ENCODE assay signal across 8 cellular contexts in genomic region chr4:184267673-184268573, GRCh38. TPM values are rescaled to one million over a fixed set of nuclear protein-coding genes. Genes with fewer than 3 reads are reported as not detected.
DNase-seq lines count a peak whose midpoint lies in the region; ATAC-seq and TF ChIP-seq lines count a peak whose summit lies in the region.

No MANE protein-coding gene starts in this region.

- H3K27me3 Mint-ChIP-seq in neural progenitor cell (ENCODE audit: insufficient read depth, low read depth): peaks cover 2% of the 10 kb centered on the region

- H3F3A ChIP-seq in neural progenitor cell (ENCODE audit: low read depth): peaks cover 6% of the 10 kb centered on the region

- H3K4me3 ChIP-seq in AG10803 (ENCODE audit: low read length) (peak overlapping the region; percentile 33), neural progenitor cell (no peak overlapping the region)

- H3K4me3 Mint-ChIP-seq in neural progenitor cell: no peak overlapping the region

- POLR2A ChIA-PET in RWPE1 (lab: Yijun Ruan, JAX; ENCODE audit: low non-redundant PET): no interaction called here

- TF ChIP-seq CTCF in AG10803 (conservative IDR thresholded peaks at IDR 0.05; ENCODE audit: low read length) (no peak), RWPE1 (conservative IDR thresholded peaks at IDR 0.05; ENCODE audit: low read depth) (no peak), neural progenitor cell (IDR thresholded peaks at IDR 0.05) (no peak)

- ATAC-seq in HG03354 (IDR thresholded peaks at IDR 0.05; ENCODE audit: poor library complexity, severe bottlenecking, unreplicated experiment) (peak; percentile 88), Right ventricle myocardium superior (ENCODE audit: poor library complexity) (peak; percentile 65)

- CTCF ChIA-PET in RWPE1 (lab: Yijun Ruan, JAX): interaction anchor here (0.7 kb wide), 1 partner anchor 16 kb away, joined by 3 read pairs; no protein-coding TSS in a partner anchor

- no peaks in the 10 kb centered on the region for H3K9me3 Mint-ChIP-seq in neural progenitor cell

- no peaks in the 10 kb centered on the region for H3K27me3 ChIP-seq in neural progenitor cell

- H3K27ac ChIP-seq in RWPE1 (peak overlapping the region; percentile 70), neural progenitor cell (no peak overlapping the region)

- H4K20me1 ChIP-seq in neural progenitor cell (ENCODE audit: low read depth): no peaks in the 10 kb centered on the region

- intact Hi-C loops in Right ventricle myocardium superior (cut with DNase I): loop anchor here (10.0 kb wide), 1 partner anchor 377 kb away; the partner anchor contains the start of genes CASP3 and PRIMPOL

- no peaks in the 10 kb centered on the region for H3K36me3 Mint-ChIP-seq in neural progenitor cell

- no peak overlapping the region for H2AFZ ChIP-seq in neural progenitor cell (replicated peaks)

- peaks cover 8% of the 10 kb centered on the region for H3K4me1 ChIP-seq in neural progenitor cell

- H3K4me1 Mint-ChIP-seq in neural progenitor cell: peaks cover 33% of the 10 kb centered on the region

- peak; percentile 96 for DNase-seq in AG10803 (ENCODE audit: low read depth)
- DNase-seq in GM19238 (ENCODE audit: insufficient read length, low spot score): peak; percentile 65
- peak; percentile 57 for DNase-seq in RWPE1 (ENCODE audit: low spot score)
- DNase-seq in activated gamma-delta T cell treated with anti-CD3 and anti-CD28 coated beads, Interleukin-2, amount 50 U/mL, for 16 hours (ENCODE audit: low read depth): peak; percentile 56
- DNase-seq in Right ventricle myocardium superior: peak; percentile 53
- DNase-seq in stimulated activated CD4-positive, alpha-beta T cell treated with anti-CD3 and anti-CD28 coated beads, Interleukin-12 subunit alpha, Interleukin-12 subunit beta, amount 100 ng/mL, for 48 hours (ENCODE audit: low read depth in 2 of 3, low spot score in 1 of 3): peak; percentile 71 to 82 (median 74)
- DNase-seq in neural progenitor cell (ENCODE audit: low spot score): no peak

- no peaks in the 10 kb centered on the region for H3K36me3 ChIP-seq in neural progenitor cell

- no peak overlapping the region for H3K27ac Mint-ChIP-seq in neural progenitor cell

- H3K9ac ChIP-seq in neural progenitor cell: no peak overlapping the region

- no peak overlapping the region for H3K4me2 ChIP-seq in neural progenitor cell

- H3K9me3 ChIP-seq in neural progenitor cell (ENCODE audit: low read depth): no peaks in the 10 kb centered on the region

- no peaks in the 10 kb centered on the region for H3K79me2 ChIP-seq in neural progenitor cell (ENCODE audit: low read depth)

RNA-seq across cellular contexts. Expression of gene ENPP6, which starts 50.2 kb away (rescaled TPM):
- total RNA-seq in Right ventricle myocardium superior (not detected), neural progenitor cell (ENCODE audit: low replicate concordance) (not detected in 2 replicates)
